ENCODE assay signal across 1 cellular context in the genomic region with DNA sequence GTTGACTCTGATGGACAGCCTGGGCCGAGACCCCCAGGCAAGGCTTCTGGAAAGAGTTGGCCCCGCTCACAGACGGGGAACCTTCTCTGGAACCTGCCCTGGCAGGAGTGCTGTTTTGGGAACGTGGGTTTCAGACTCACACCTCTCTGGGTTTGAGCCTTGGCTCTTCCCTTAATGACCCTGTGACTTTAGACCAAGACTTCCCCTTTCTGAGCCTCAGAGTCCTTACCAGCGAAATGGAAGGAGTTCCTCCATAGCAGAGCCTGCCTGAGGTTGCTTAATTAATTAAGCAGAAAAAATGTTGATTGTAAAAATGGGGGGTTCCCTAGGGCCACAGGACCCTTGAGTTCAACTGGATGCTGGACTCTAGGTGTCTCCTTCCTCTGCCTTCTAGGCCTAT.
TF ChIP-seq lines count a peak whose summit lies in the region.

No MANE protein-coding gene starts in this region.

TF ChIP-seq in H1, 55 proteins besides CTCF, POLR2A, EP300 and RAD21:
- TF ChIP-seq POU5F1 (IDR thresholded peaks at IDR 0.05; ENCODE audit: low read depth, low read length) = no peak
- TF ChIP-seq CEBPB (IDR thresholded peaks at IDR 0.05; ENCODE audit: low read depth, low read length) = no peak
- no peak for TF ChIP-seq SRF (IDR thresholded peaks at IDR 0.05; ENCODE audit: low read depth, low read length)
